1 cellular context compared by ENCODE assay signal in genomic region chr11:116928102-116928777, GRCh38.
TF ChIP-seq lines count a peak whose summit lies in the region.

No MANE protein-coding gene starts in this region.

TF ChIP-seq in GM12878, 131 proteins besides CTCF, POLR2A, EP300 and RAD21 (continued from another document):
- no peak for TF ChIP-seq CHD2 (IDR thresholded peaks at IDR 0.05; ENCODE audit: borderline replicate concordance, low read depth, low read length)
- TF ChIP-seq SKIL (IDR thresholded peaks at IDR 0.05; ENCODE audit: low read depth, poor library complexity, severe bottlenecking): peak; percentile 29
- 0 out of 2 replicates have a peak, but pooled peaks have one; percentile 25 for TF ChIP-seq MYB (IDR thresholded peaks at IDR 0.05; ENCODE audit: borderline replicate concordance, low read depth, low read length)
- TF ChIP-seq ZNF622 (IDR thresholded peaks at IDR 0.05): no peak
- TF ChIP-seq NKRF (conservative IDR thresholded peaks at IDR 0.05): no peak
- TF ChIP-seq HCFC1 (IDR thresholded peaks at IDR 0.05; ENCODE audit: low read length): no peak
- no peak for TF ChIP-seq HDAC6 (IDR thresholded peaks at IDR 0.05; ENCODE audit: unreplicated experiment)
- no peak for TF ChIP-seq CBX5 (IDR thresholded peaks at IDR 0.05; ENCODE audit: low read depth)
- TF ChIP-seq PBX3 (IDR thresholded peaks at IDR 0.05; ENCODE audit: insufficient replicate concordance, low read depth, low read length): no peak
- TF ChIP-seq ZZZ3 (IDR thresholded peaks at IDR 0.05; ENCODE audit: control insufficient read depth, insufficient read length, low read depth): no peak
- TF ChIP-seq MEF2B (IDR thresholded peaks at IDR 0.05; ENCODE audit: partially characterized antibody, poor library complexity, severe bottlenecking): no peak
- no peak for TF ChIP-seq SP1 (IDR thresholded peaks at IDR 0.05; ENCODE audit: low read depth, low read length)
- no peak for TF ChIP-seq HDAC2 (IDR thresholded peaks at IDR 0.05)
- no peak for TF ChIP-seq KAT2A (conservative IDR thresholded peaks at IDR 0.05; ENCODE audit: control insufficient read depth, low read depth, low read length)
- no peak; a peak in 1 of 4 replicates for TF ChIP-seq BHLHE40 (IDR thresholded peaks at IDR 0.05; ENCODE audit: borderline replicate concordance in 1 of 2, low read depth in 2 of 2, low read length in 1 of 2)
- TF ChIP-seq MXI1 (IDR thresholded peaks at IDR 0.05; ENCODE audit: low read depth, low read length): 0 out of 2 replicates have a peak, but pooled peaks have one; percentile 15
- no peak; the same call in 1 of the 2 replicates for TF ChIP-seq RELB (IDR thresholded peaks at IDR 0.05; ENCODE audit: low read depth)
